Comparison of ENCODE assay signal across 8 cellular contexts in genomic region chr2:64608867-64609228, GRCh38. TPM values are rescaled to one million over a fixed set of nuclear protein-coding genes. Genes with fewer than 3 reads are reported as not detected.
A peak's percentile ranks its signal among the peaks of the same experiment; 100 is the strongest.
DNase-seq lines count a peak whose midpoint lies in the region; ATAC-seq and TF ChIP-seq lines count a peak whose summit lies in the region.

No MANE protein-coding gene starts in this region.

- no peak for TF ChIP-seq EP300 in suprapubic skin (IDR thresholded peaks at IDR 0.05)

- peaks cover 59% of the 10 kb centered on the region for H3K4me1 ChIP-seq in suprapubic skin

- H3K27ac Mint-ChIP-seq in activated naive CD4-positive, alpha-beta T cell treated with anti-CD3 and anti-CD28 coated beads for 36 hours = peak overlapping the region; percentile 47
- peak overlapping the region; percentile 68 for H3K27ac Mint-ChIP-seq in activated B cell treated with CpG ODN at 0.5 μM for 24 hours

- peak overlapping the region; percentile 68 for H3K4me3 Mint-ChIP-seq in activated naive CD4-positive, alpha-beta T cell treated with anti-CD3 and anti-CD28 coated beads for 36 hours
- peak overlapping the region; percentile 70 for H3K4me3 Mint-ChIP-seq in activated B cell treated with CpG ODN at 0.5 μM for 24 hours

- H3K27me3 ChIP-seq in suprapubic skin = no peaks in the 10 kb centered on the region

- H3K4me3 ChIP-seq in iPS-18c (ENCODE audit: insufficient read depth, low read depth, low read length) (peak overlapping the region; percentile 48), suprapubic skin (peak overlapping the region; percentile 63)

- peaks cover 6% of the 10 kb centered on the region for H3K9me3 Mint-ChIP-seq in activated naive CD4-positive, alpha-beta T cell treated with anti-CD3 and anti-CD28 coated beads for 36 hours
- H3K9me3 Mint-ChIP-seq in activated B cell treated with CpG ODN at 0.5 μM for 24 hours = no peaks in the 10 kb centered on the region

- peaks cover 24% of the 10 kb centered on the region for H3K4me1 Mint-ChIP-seq in activated naive CD4-positive, alpha-beta T cell treated with anti-CD3 and anti-CD28 coated beads for 36 hours (ENCODE audit: low read depth)
- H3K4me1 Mint-ChIP-seq in activated B cell treated with CpG ODN at 0.5 μM for 24 hours = peaks cover 34% of the 10 kb centered on the region

- no peak for TF ChIP-seq POLR2A in suprapubic skin (IDR thresholded peaks at IDR 0.05)

- ATAC-seq in activated B cell treated with CpG ODN at 0.5 μM for 24 hours (ENCODE audit: low read depth) (peak; percentile 2), GM21367 (IDR thresholded peaks at IDR 0.05; ENCODE audit: unreplicated experiment) (no peak)

- H3K9me3 ChIP-seq in iPS-18c (ENCODE audit: control insufficient read depth, insufficient read depth, low read length) (no peaks in the 10 kb centered on the region), suprapubic skin (no peaks in the 10 kb centered on the region)

- H3K27ac ChIP-seq in suprapubic skin = peak overlapping the region; percentile 85

- intact Hi-C loops in activated naive CD4-positive, alpha-beta T cell treated with anti-CD3 and anti-CD28 coated beads for 36 hours (cut with micrococcal nuclease) = loop anchor here (1.0 kb wide), 2 partner anchors 256 to 264 kb away; no protein-coding TSS in a partner anchor
- intact Hi-C loops in activated B cell treated with CpG ODN at 0.5 μM for 24 hours (cut with micrococcal nuclease) = loop anchor here (1.0 to 2.0 kb wide), 4 partner anchors 34 to 256 kb away; no protein-coding TSS in a partner anchor

- TF ChIP-seq CTCF in activated B cell treated with CpG ODN at 0.5 μM for 24 hours (IDR thresholded peaks at IDR 0.05) = no peak
- no peak for TF ChIP-seq CTCF in suprapubic skin (IDR thresholded peaks at IDR 0.05)

- no peaks in the 10 kb centered on the region for H3K36me3 Mint-ChIP-seq in activated naive CD4-positive, alpha-beta T cell treated with anti-CD3 and anti-CD28 coated beads for 36 hours (ENCODE audit: low read depth)
- no peaks in the 10 kb centered on the region for H3K36me3 Mint-ChIP-seq in activated B cell treated with CpG ODN at 0.5 μM for 24 hours (ENCODE audit: low read depth)

- DNase-seq in activated naive CD4-positive, alpha-beta T cell treated with anti-CD3 and anti-CD28 coated beads for 36 hours = no peak
- DNase-seq in activated naive CD4-positive, alpha-beta T cell treated with anti-CD3 and anti-CD28 coated beads, Interleukin-2, amount 50 U/mL, for 16 hours = no peak
- DNase-seq in activated B cell treated with CpG ODN at 0.5 μM for 24 hours (no peak), suprapubic skin (ENCODE audit: low spot score in 2 of 2) (peak in 1 of 2 donors; percentile 74), cerebellar cortex (ENCODE audit: low spot score) (no peak), KG1 (lab: John Stamatoyannopoulos, UW) (no peak)

- POLR2A ChIA-PET in activated B cell treated with CpG ODN at 0.5 μM for 24 hours (lab: Charles Lee) = interaction anchor here (0.6 to 5.7 kb wide), 14 partner anchors 9 to 589 kb away, joined by 3 to 59 read pairs (median 7); partner anchors contain the start of genes AFTPH and SERTAD2

- H3K36me3 ChIP-seq in suprapubic skin = no peaks in the 10 kb centered on the region

- no peaks in the 10 kb centered on the region for H3K27me3 Mint-ChIP-seq in activated naive CD4-positive, alpha-beta T cell treated with anti-CD3 and anti-CD28 coated beads for 36 hours (ENCODE audit: low read depth)
- no peaks in the 10 kb centered on the region for H3K27me3 Mint-ChIP-seq in activated B cell treated with CpG ODN at 0.5 μM for 24 hours

- 20% methylated on average over 16 of the region's 20 CpGs for WGBS in suprapubic skin

- CTCF ChIA-PET in activated naive CD4-positive, alpha-beta T cell treated with anti-CD3 and anti-CD28 coated beads for 36 hours (lab: Charles Lee) = interaction anchor here (0.7 to 2.1 kb wide), 13 partner anchors 8 to 281 kb away, joined by 3 to 8 read pairs (median 5); partner anchors contain the start of gene SERTAD2
- CTCF ChIA-PET in activated B cell treated with CpG ODN at 0.5 μM for 24 hours (lab: Charles Lee) = interaction anchor here (0.8 to 3.6 kb wide), 9 partner anchors 17 to 159 kb away, joined by 3 to 24 read pairs (median 4); partner anchors contain the start of gene SERTAD2

RNA-seq across cellular contexts. Expression of gene SERTAD2, which starts 44.9 kb away (rescaled TPM):
- total RNA-seq in activated naive CD4-positive, alpha-beta T cell treated with anti-CD3 and anti-CD28 coated beads for 36 hours = 10 to 100 TPM; 11.4 to 11.6 TPM
- 45.6 and 47.3 TPM in 2 replicates for total RNA-seq in activated B cell treated with CpG ODN at 0.5 μM for 24 hours
- 10 to 100 TPM; 23.7 to 36.4 (median 30.9) TPM for total RNA-seq in suprapubic skin
